12 cellular contexts compared by ENCODE assay signal in the genomic region with DNA sequence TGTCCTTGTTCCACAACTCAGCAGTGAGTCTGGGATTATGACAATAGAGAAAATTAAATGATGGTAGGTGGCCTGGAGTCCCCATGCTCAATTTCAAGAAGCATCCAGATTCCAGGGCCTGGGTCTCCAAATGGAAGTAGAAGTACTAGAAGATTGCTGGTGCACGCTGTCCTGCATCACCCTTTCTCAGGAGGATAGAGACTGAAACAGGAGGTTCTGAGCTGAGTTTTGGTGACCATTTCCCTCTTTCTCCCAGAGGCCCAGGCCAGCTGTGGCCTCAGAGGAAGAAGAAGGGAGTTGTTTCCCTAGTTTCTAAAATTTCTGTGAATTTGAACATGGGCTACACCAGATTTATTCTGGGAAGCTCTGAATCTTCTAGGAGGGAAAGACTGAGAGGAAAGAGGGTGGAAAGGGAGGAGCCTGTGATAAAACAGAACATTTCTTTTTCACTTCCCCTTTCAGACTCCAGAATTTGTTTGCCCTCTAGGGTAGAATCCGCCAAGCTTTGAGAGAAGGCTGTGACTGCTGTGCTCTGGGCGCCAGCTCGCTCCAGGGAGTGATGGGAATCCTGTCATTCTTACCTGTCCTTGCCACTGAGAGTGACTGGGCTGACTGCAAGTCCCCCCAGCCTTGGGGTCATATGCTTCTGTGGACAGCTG. TPM values are rescaled to one million over a fixed set of nuclear protein-coding genes. Genes with fewer than 3 reads are reported as not detected.
DNase-seq lines count a peak whose midpoint lies in the region; ATAC-seq and TF ChIP-seq lines count a peak whose summit lies in the region.
"Not testable (repeated sequence)": the region's sequence is repeated elsewhere in the genome, so short reads cannot be mapped to it uniquely, and the experiment has no call there.
"Had no signal": no experiment of that assay in that cellular context is flagged by ENCODE, and none has a peak within 500 bp of the region (broad histone marks: within the 10 kb centered on the region; RNA-seq: fewer than 3 reads in every experiment).

No MANE protein-coding gene starts in this region.

- not testable (repeated sequence) for H3K36me3 ChIP-seq in right lobe of liver

- H3K4me1 ChIP-seq in right lobe of liver, result not testable (repeated sequence)

- H3K27ac ChIP-seq in right lobe of liver, result not testable (repeated sequence)

- not testable (repeated sequence) for H3K9me3 ChIP-seq in right lobe of liver

- intact Hi-C loops in right lobe of liver (cut with DNase I), result not testable (repeated sequence)

- not testable (repeated sequence) for TF ChIP-seq CTCF in right lobe of liver (IDR thresholded peaks at IDR 0.05)

- not testable (repeated sequence) for H3K27me3 ChIP-seq in right lobe of liver

- peak; percentile 50 for ATAC-seq in GM18499 (IDR thresholded peaks at IDR 0.05; ENCODE audit: insufficient read depth, unreplicated experiment)
- peak; percentile 75 for ATAC-seq in GM19025 (IDR thresholded peaks at IDR 0.05; ENCODE audit: low read depth, unreplicated experiment)
- peak; percentile 53 for ATAC-seq in GM21360 (IDR thresholded peaks at IDR 0.05; ENCODE audit: unreplicated experiment)
- peak; percentile 76 for ATAC-seq in GM21786 (IDR thresholded peaks at IDR 0.05; ENCODE audit: unreplicated experiment)
- ATAC-seq in HG02938 (IDR thresholded peaks at IDR 0.05; ENCODE audit: unreplicated experiment), result peak; percentile 58
- ATAC-seq in HG03159 (IDR thresholded peaks at IDR 0.05; ENCODE audit: unreplicated experiment), result peak; percentile 56
- ATAC-seq in HG03571 (IDR thresholded peaks at IDR 0.05; ENCODE audit: unreplicated experiment), result peak; percentile 61
- peak; percentile 19 to 59 (median 29) for ATAC-seq in right lobe of liver

- not testable (repeated sequence) for TF ChIP-seq POLR2A in right lobe of liver (IDR thresholded peaks at IDR 0.05)

- DNase-seq in right lobe of liver, result not testable (repeated sequence)

- whole genome bisulfite sequencing in right lobe of liver (ENCODE audit: insufficient coverage, low coverage, low lambda C conversion rate, missing lambda C conversion rate), result no CpG with 5 or more reads among the region's 4 CpGs

- H3K4me3 ChIP-seq in right lobe of liver, result not testable (repeated sequence)

RNA-seq across cellular contexts. Expression of gene FCGR3A, which starts 31.4 kb away (rescaled TPM):
- 100 to 1,000 TPM in 1 of 6 experiments, 10 to 100 TPM in 5; 17.6 to 127 (median 31.2) TPM for total RNA-seq in right lobe of liver
- total RNA-seq: activated naive CD8-positive, alpha-beta T cell treated with anti-CD3 and anti-CD28 coated beads for 36 hours; activated T-helper 2 cell treated with anti-CD3 and anti-CD28 coated beads, Interferon-gamma antibody, Interleukin-2, Interleukin-4, amounts not matched to agents 10 μg/mL and 5 μg/mL and 100 μg/mL, durations not matched to agents 14 hours and 24 hours and 36 hours; GM23338; RPMI7951 had no signal

RNA-seq across cellular contexts. Expression of gene FCGR3B, which starts 50.0 kb away (rescaled TPM):
- 10 to 100 TPM in 1 of 6 experiments, 1 to 10 TPM in 5; 1.7 to 14.3 (median 3.6) TPM for total RNA-seq in right lobe of liver
- total RNA-seq: activated naive CD8-positive, alpha-beta T cell treated with anti-CD3 and anti-CD28 coated beads for 36 hours; activated T-helper 2 cell treated with anti-CD3 and anti-CD28 coated beads, Interferon-gamma antibody, Interleukin-2, Interleukin-4, amounts not matched to agents 10 μg/mL and 5 μg/mL and 100 μg/mL, durations not matched to agents 14 hours and 24 hours and 36 hours; GM23338; RPMI7951 had no signal

RNA-seq across cellular contexts. Expression of gene HSPA6, which starts 56.7 kb away (rescaled TPM):
- total RNA-seq in right lobe of liver, result 1 to 10 TPM in 4 of 6 experiments, under 1 TPM in 2; 0.59 to 3.1 (median 1.6) TPM
- total RNA-seq: GM23338 had no signal
